ENCODE assay signal across 11 cellular contexts in the genomic region with DNA sequence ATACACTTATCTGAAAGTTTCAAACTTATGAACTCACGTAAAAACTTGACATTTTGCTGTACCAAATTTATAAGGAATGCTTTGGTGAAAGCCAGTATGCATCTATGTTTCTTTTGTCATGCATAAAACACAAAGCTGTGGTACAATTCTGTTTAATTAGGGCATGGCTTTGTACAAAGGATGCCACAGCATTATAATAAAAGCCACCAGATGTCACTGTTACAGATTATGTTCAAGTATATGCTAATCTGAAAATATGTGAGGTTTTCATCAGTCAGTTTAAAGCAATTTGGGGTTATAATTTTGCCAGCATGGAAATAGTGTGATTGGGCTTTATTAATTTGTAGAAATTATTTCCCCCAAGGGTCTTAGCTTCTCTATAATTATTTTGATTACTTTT.
A peak's percentile ranks its signal among the peaks of the same experiment; 100 is the strongest.
DNase-seq lines count a peak whose midpoint lies in the region; ATAC-seq, FAIRE-seq and TF ChIP-seq lines count a peak whose summit lies in the region.
"Had no signal": no experiment of that assay in that cellular context is flagged by ENCODE, and none has a peak within 500 bp of the region (broad histone marks: within the 10 kb centered on the region; RNA-seq: fewer than 3 reads in every experiment).

No MANE protein-coding gene starts in this region.

- H3K27me3 ChIP-seq in A673 (replicated peaks; ENCODE audit: insufficient read depth, low read depth, low read length, poor library complexity) (no peaks in the 10 kb centered on the region), endothelial cell of umbilical vein (ENCODE audit: control insufficient read depth in 2 of 2, insufficient read depth in 2 of 2, low read length in 2 of 2) (no peaks in the 10 kb centered on the region)
- H3K27me3 ChIP-seq in effector memory CD4-positive, alpha-beta T cell (replicated peaks; ENCODE audit: control insufficient read depth, insufficient read depth, low read length, poor library complexity, severe bottlenecking) = no peaks in the 10 kb centered on the region
- H3K27me3 ChIP-seq: SJCRH30 had no signal

- H3K36me3 ChIP-seq in A673 (ENCODE audit: insufficient read depth, low read length, poor library complexity, severe bottlenecking) = no peaks in the 10 kb centered on the region
- no peaks in the 10 kb centered on the region for H3K36me3 ChIP-seq in endothelial cell of umbilical vein (ENCODE audit: control insufficient read depth in 2 of 2, extremely low read depth in 1 of 2, insufficient read depth in 2 of 2, low read length in 2 of 2)
- no peaks in the 10 kb centered on the region for H3K36me3 ChIP-seq in effector memory CD4-positive, alpha-beta T cell (ENCODE audit: control insufficient read depth, insufficient read depth, low read length)
- H3K36me3 ChIP-seq: SJCRH30 had no signal

- no peaks in the 10 kb centered on the region for H3K4me1 ChIP-seq in A673 (ENCODE audit: insufficient read depth, low read length, poor library complexity, severe bottlenecking)
- no peaks in the 10 kb centered on the region for H3K4me1 ChIP-seq in endothelial cell of umbilical vein (ENCODE audit: control insufficient read depth, extremely low read depth, insufficient read depth, low read length)
- no peaks in the 10 kb centered on the region for H3K4me1 ChIP-seq in effector memory CD4-positive, alpha-beta T cell (ENCODE audit: control insufficient read depth, insufficient read depth, low read length, poor library complexity, severe bottlenecking)
- H3K4me1 ChIP-seq: psoas muscle, SJCRH30 had no signal

- H3K4me3 ChIP-seq in A673 (ENCODE audit: low read depth, low read length, poor library complexity, severe bottlenecking) = no peak overlapping the region
- H3K4me3 ChIP-seq in endothelial cell of umbilical vein (replicated peaks in 1 of 3; ENCODE audit: insufficient read depth in 1 of 3, low read depth in 1 of 3, low read length in 3 of 3) = no peak overlapping the region
- no peak overlapping the region for H3K4me3 ChIP-seq in effector memory CD4-positive, alpha-beta T cell (ENCODE audit: insufficient read depth, low read depth, low read length, poor library complexity, severe bottlenecking)
- H3K4me3 ChIP-seq: psoas muscle, SJCRH30 had no signal

- intact Hi-C loops in A673 (cut with micrococcal nuclease; ENCODE audit: unreplicated experiment) = no loop called here
- intact Hi-C loops in endothelial cell of umbilical vein (cut with micrococcal nuclease) = loop anchor here (1.0 to 5.0 kb wide), 2 partner anchors 105 to 229 kb away; no protein-coding TSS in a partner anchor

- peak; percentile 73 for FAIRE-seq in endothelial cell of umbilical vein (lab: Jason Lieb, UNC)
- FAIRE-seq: G401.6 had no signal

- H3K9ac ChIP-seq in endothelial cell of umbilical vein (replicated peaks; ENCODE audit: extremely low read depth, insufficient read depth, low read length) = no peak overlapping the region

- no peak overlapping the region for H3K4me2 ChIP-seq in endothelial cell of umbilical vein (ENCODE audit: insufficient read depth, low read length)

- DNase-seq in A673 (ENCODE audit: low spot score) (peak; percentile 14), NCI-H1694 (lab: John Stamatoyannopoulos, UW) (peak; percentile 4), endothelial cell of umbilical vein (ENCODE audit: low read depth, low spot score) (peak; percentile 24), NCI-H2029 (lab: John Stamatoyannopoulos, UW) (no peak)
- no peak for DNase-seq in effector memory CD4-positive, alpha-beta T cell
- DNase-seq: psoas muscle had no signal

- H3K79me2 ChIP-seq in endothelial cell of umbilical vein (ENCODE audit: control insufficient read depth, insufficient read depth, low read length) = no peaks in the 10 kb centered on the region

- peak; percentile 79 for ATAC-seq in GM19351 (IDR thresholded peaks at IDR 0.05; ENCODE audit: unreplicated experiment)
- ATAC-seq in GM18909 (IDR thresholded peaks at IDR 0.05; ENCODE audit: poor library complexity, unreplicated experiment) = no peak
- no peak for ATAC-seq in HG02763 (IDR thresholded peaks at IDR 0.05; ENCODE audit: unreplicated experiment)
- ATAC-seq: psoas muscle had no signal

- POLR2A ChIA-PET in A673 (lab: Charles Lee; ENCODE audit: low non-redundant PET) (no interaction called here), endothelial cell of umbilical vein (lab: Charles Lee) (no interaction called here)

- no peak overlapping the region for H3K27ac ChIP-seq in A673 (ENCODE audit: low read depth, low read length, poor library complexity, severe bottlenecking)
- H3K27ac ChIP-seq in endothelial cell of umbilical vein (ENCODE audit: insufficient read depth, low read depth, low read length) = no peak overlapping the region
- no peak overlapping the region for H3K27ac ChIP-seq in effector memory CD4-positive, alpha-beta T cell (ENCODE audit: insufficient read depth, low read length, poor library complexity, severe bottlenecking)
- H3K27ac ChIP-seq: psoas muscle, SJCRH30 had no signal

- H4K20me1 ChIP-seq in endothelial cell of umbilical vein (replicated peaks; ENCODE audit: control insufficient read depth, extremely low read depth, insufficient read depth, low read length) = no peaks in the 10 kb centered on the region

- TF ChIP-seq CTCF in A673 (conservative IDR thresholded peaks at IDR 0.05; ENCODE audit: low read depth, low read length) (peak; percentile 47), endothelial cell of umbilical vein (IDR thresholded peaks at IDR 0.05; ENCODE audit: extremely low read depth in 1 of 2, insufficient read depth in 1 of 2, low read depth in 1 of 2, low read length in 2 of 2) (peak in 1 of 2 donors; percentile 23)

- dilution Hi-C loops in endothelial cell of umbilical vein (cut with MboI; ENCODE audit: extremely low pct_ligation_motif_present, low sequenced_read_pairs) = no loop called here

- CTCF ChIA-PET in A673 (lab: Charles Lee) = no interaction called here
- CTCF ChIA-PET in endothelial cell of umbilical vein (lab: Charles Lee) = interaction anchor here (0.6 to 2.6 kb wide), 5 partner anchors 9 to 229 kb away, joined by 3 to 11 read pairs (median 4); no protein-coding TSS in a partner anchor

- H3K9me3 ChIP-seq in A673 (ENCODE audit: low read depth, low read length, poor library complexity, severe bottlenecking) (no peaks in the 10 kb centered on the region), endothelial cell of umbilical vein (replicated peaks; ENCODE audit: control insufficient read depth, insufficient read depth, low read length) (no peaks in the 10 kb centered on the region)
- H3K9me3 ChIP-seq in effector memory CD4-positive, alpha-beta T cell (ENCODE audit: control insufficient read depth, low read length) = no peaks in the 10 kb centered on the region
- H3K9me3 ChIP-seq: psoas muscle, SJCRH30 had no signal

- H3K9me1 ChIP-seq in endothelial cell of umbilical vein (replicated peaks; ENCODE audit: control insufficient read depth, extremely low read depth, insufficient read depth, low read length) = no peaks in the 10 kb centered on the region

- H2AFZ ChIP-seq in endothelial cell of umbilical vein (ENCODE audit: low read depth, low read length) = no peak overlapping the region

- TF ChIP-seq POLR2A in endothelial cell of umbilical vein (IDR thresholded peaks at IDR 0.05; ENCODE audit: low read depth, low read length) = no peak

- no TSS peak for BruUV-seq in A673 (replicated peaks; lab: Mats Ljungman, UMichigan)
- no TSS peak for BruUV-seq in endothelial cell of umbilical vein (replicated peaks; lab: Mats Ljungman, UMichigan)

TF ChIP-seq in endothelial cell of umbilical vein, 7 proteins besides CTCF, POLR2A, EP300 and RAD21:
- TF ChIP-seq MYC (IDR thresholded peaks at IDR 0.05; ENCODE audit: low read depth, low read length) (no peak), FOS (IDR thresholded peaks at IDR 0.05; ENCODE audit: borderline replicate concordance, insufficient read depth, low read length) (no peak), POLR2AphosphoS5 (IDR thresholded peaks at IDR 0.05; ENCODE audit: insufficient read depth, low read depth, low read length) (no peak), EZH2 (IDR thresholded peaks at IDR 0.05; ENCODE audit: borderline replicate concordance, low read depth, low read length, severe bottlenecking) (no peak), GATA2 (IDR thresholded peaks at IDR 0.05; ENCODE audit: insufficient read depth, insufficient read length, low read depth, low read length) (no peak), JUN (IDR thresholded peaks at IDR 0.05; ENCODE audit: borderline replicate concordance, insufficient read depth, insufficient read length, low read depth) (no peak)
- TF ChIP-seq, protein P1, sequence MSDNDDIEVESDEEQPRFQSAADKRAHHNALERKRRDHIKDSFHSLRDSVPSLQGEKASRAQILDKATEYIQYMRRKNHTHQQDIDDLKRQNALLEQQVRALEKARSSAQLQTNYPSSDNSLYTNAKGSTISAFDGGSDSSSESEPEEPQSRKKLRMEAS (IDR thresholded peaks at IDR 0.05; ENCODE audit: insufficient read depth, insufficient read length) = no peak

Comparison
In these comparisons a context has a peak if more than half of its experiments do, and no peak if none do; other contexts are left out.
1. DNase-seq: peak in A673 (single experiment), NCI-H1694 (single experiment) and endothelial cell of umbilical vein (single experiment); none in effector memory CD4-positive, alpha-beta T cell (0 of 3) and NCI-H2029 (single experiment).